In genomic region chr9:27548055-27548741, GRCh38 we compare ENCODE assay signal across 8 cellular contexts. TPM values are rescaled to one million over a fixed set of nuclear protein-coding genes. Genes with fewer than 3 reads are reported as not detected.
DNase-seq lines count a peak whose midpoint lies in the region; ATAC-seq and TF ChIP-seq lines count a peak whose summit lies in the region.

No MANE protein-coding gene starts in this region.

- H3K36me3 ChIP-seq in adrenal gland (replicated peaks in 1 of 2) (peaks cover 0 to 5% of the 10 kb centered on the region in 2 donors), transverse colon (peaks cover 0 to 30% (median 1%) of the 10 kb centered on the region in 4 donors)

- in situ Hi-C loops in transverse colon (cut with MboI; ENCODE audit: low pct_ligation_motif_present in 1 of 4, low pct_unique_long_range_greater_than_20kb in 1 of 4, low sequenced_read_pairs in 3 of 4), result loop anchor here in 3 of 4 donors (5.0 to 25.0 kb wide), 4 partner anchors 213 to 511 kb away; partner anchors contain the start of gene TEK (in 1 of the 3)

- DNase-seq in EL (peak; percentile 28), HT1080 (ENCODE audit: low read depth) (peak; percentile 51), adrenal gland (no peak), iris pigment epithelial cell (ENCODE audit: low read depth) (peak; percentile 56), transverse colon (no peak), NCI-H128 (lab: John Stamatoyannopoulos, UW; ENCODE audit: unreplicated experiment) (no peak), NCI-H524 treated with DMSO at 0.1 percent for 48 hours (lab: John Stamatoyannopoulos, UW) (no peak)

- TF ChIP-seq CTCF in adrenal gland (IDR thresholded peaks at IDR 0.05) (peak in 5 of 6 experiments; percentile 39 to 83 (median 53)), transverse colon (IDR thresholded peaks at IDR 0.05) (peak; percentile 40 to 58 (median 48))

- TF ChIP-seq POLR2A in adrenal gland (IDR thresholded peaks at IDR 0.05), result no peak
- no peak for TF ChIP-seq POLR2A in transverse colon (IDR thresholded peaks at IDR 0.05)

- no peak for TF ChIP-seq EP300 in transverse colon (IDR thresholded peaks at IDR 0.05; ENCODE audit: low read depth)

- H3K4me3 ChIP-seq in adrenal gland, result no peak overlapping the region
- H3K4me3 ChIP-seq in transverse colon, result no peak overlapping the region

- peaks cover 0 to 20% of the 10 kb centered on the region in 2 donors for H3K4me1 ChIP-seq in adrenal gland (replicated peaks in 1 of 2)
- H3K4me1 ChIP-seq in transverse colon, result peaks cover 0 to 15% (median 0%) of the 10 kb centered on the region in 4 donors

- intact Hi-C loops in adrenal gland (cut with DNase I), result loop anchor here (2.0 to 5.0 kb wide), 2 partner anchors 215 to 216 kb away; no protein-coding TSS in a partner anchor
- intact Hi-C loops in transverse colon (cut with DNase I; ENCODE audit: low total_unique reads), result loop anchor here (5.0 to 10.0 kb wide), 2 partner anchors 216 to 513 kb away; no protein-coding TSS in a partner anchor

- ATAC-seq in GM19324 (IDR thresholded peaks at IDR 0.05; ENCODE audit: low FRiP score, unreplicated experiment), result no peak

- no peaks in the 10 kb centered on the region for H3K9me3 ChIP-seq in adrenal gland (replicated peaks in 1 of 3)
- H3K9me3 ChIP-seq in transverse colon, result no peaks in the 10 kb centered on the region

- peak overlapping the region in 1 of 5 donors; percentile 3 for H3K27ac ChIP-seq in adrenal gland
- no peak overlapping the region for H3K27ac ChIP-seq in transverse colon

- no peaks in the 10 kb centered on the region for H3K27me3 ChIP-seq in adrenal gland
- H3K27me3 ChIP-seq in transverse colon, result no peaks in the 10 kb centered on the region

- 26 to 35% (median 32%) methylated on average over 10 of the region's 10 CpGs for WGBS in adrenal gland, 4 donors
- WGBS in transverse colon (ENCODE audit: low coverage in 1 of 2), 2 donors, result 44 to 47% methylated on average over 9 to 10 of the region's 10 CpGs

RNA-seq across cellular contexts. Expression of gene MOB3B, which starts 18.6 kb away (rescaled TPM):
- 2.1 and 3.0 TPM in 2 replicates for total RNA-seq in HT1080 (2014; rRNA removed; shearing (Covaris generic))
- 1.7 and 2.1 TPM in 2 replicates for polyA plus RNA-seq in HT1080 (2015; cell fraction: cytosol; rRNA removed)
- polyA plus RNA-seq in HT1080 (2015; cell fraction: nucleus; rRNA removed), result 0.93 and 1.0 TPM in 2 replicates
- total RNA-seq in adrenal gland (1 to 10 TPM; 1.4 to 7.0 (median 3.4) TPM), transverse colon (10 to 100 TPM; 18.3 to 39.7 (median 29.1) TPM)
- 1 to 10 TPM; 1.3 to 9.0 (median 1.8) TPM for polyA plus RNA-seq in adrenal gland

RNA-seq across cellular contexts. Expression of gene IFNK, which starts 24.1 kb away (rescaled TPM):
- total RNA-seq in HT1080 (2014; rRNA removed; shearing (Covaris generic)), result not detected in 2 replicates
- polyA plus RNA-seq in HT1080 (2015; cell fraction: cytosol; rRNA removed), result not detected in 2 replicates
- polyA plus RNA-seq in HT1080 (2015; cell fraction: nucleus; rRNA removed), result not detected in 2 replicates
- total RNA-seq in adrenal gland (not detected), transverse colon (not detected)
- not detected for polyA plus RNA-seq in adrenal gland

RNA-seq across cellular contexts. Expression of gene C9orf72, which starts 25.1 kb away (rescaled TPM):
- 6.1 and 6.4 TPM in 2 replicates for total RNA-seq in HT1080 (2014; rRNA removed; shearing (Covaris generic))
- polyA plus RNA-seq in HT1080 (2015; cell fraction: cytosol; rRNA removed), result 9.0 and 9.6 TPM in 2 replicates
- 20.9 and 22.7 TPM in 2 replicates for polyA plus RNA-seq in HT1080 (2015; cell fraction: nucleus; rRNA removed)
- total RNA-seq in adrenal gland (10 to 100 TPM in 6 of 8 donors, 1 to 10 TPM in 2; 6.2 to 31.7 (median 14.6) TPM), transverse colon (10 to 100 TPM in 3 of 4 donors, 1 to 10 TPM in 1; 7.9 to 31.0 (median 15.0) TPM)
- polyA plus RNA-seq in adrenal gland, result 10 to 100 TPM; 10.7 to 22.7 (median 16.2) TPM

Comparison
In these comparisons a context has a peak if more than half of its experiments do, and no peak if none do; other contexts are left out.
1. DNase-seq: peak in EL (single experiment), HT1080 (single experiment) and iris pigment epithelial cell (single experiment); none in adrenal gland (0 of 7), transverse colon (single experiment), NCI-H128 (single experiment) and NCI-H524 treated with DMSO at 0.1 percent for 48 hours (single experiment).